Comparison of ENCODE assay signal across 9 cellular contexts in the genomic region with DNA sequence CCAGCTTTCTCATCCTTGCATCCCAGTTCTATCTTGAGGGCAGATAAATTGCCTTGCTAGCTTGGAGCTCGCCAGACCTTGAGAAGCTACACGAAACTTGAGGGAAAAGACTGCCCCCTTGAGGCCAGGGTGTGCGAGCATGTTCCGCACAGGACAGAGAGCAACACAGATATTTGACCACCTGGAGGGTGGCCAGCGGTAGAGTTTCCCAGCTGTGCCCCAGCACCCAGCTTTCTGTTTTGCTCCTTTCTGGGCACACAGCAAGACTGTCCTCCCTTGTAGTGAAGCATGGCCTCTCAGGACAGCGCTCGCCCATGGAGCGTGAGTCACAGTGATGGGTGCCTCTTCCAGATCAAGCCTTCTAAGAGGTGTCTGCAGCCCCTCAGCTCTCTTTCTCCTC. TPM values are rescaled to one million over a fixed set of nuclear protein-coding genes. Genes with fewer than 3 reads are reported as not detected.
DNase-seq lines count a peak whose midpoint lies in the region; ATAC-seq and TF ChIP-seq lines count a peak whose summit lies in the region.
"Had no signal": no experiment of that assay in that cellular context is flagged by ENCODE, and none has a peak within 500 bp of the region (broad histone marks: within the 10 kb centered on the region; RNA-seq: fewer than 3 reads in every experiment).

No MANE protein-coding gene starts in this region.

- H3K4me3 Mint-ChIP-seq in activated T-helper 1 cell treated with anti-CD3 and anti-CD28 coated beads, Interleukin-12 subunit alpha, Interleukin-12 subunit beta, Interleukin-2, Interleukin-4 antibody, amounts not matched to agents 30 ng/mL and 10 ng/mL and 1 ng/mL, durations not matched to agents 14 hours and 24 hours and 36 hours: no peak overlapping the region
- H3K4me3 Mint-ChIP-seq: T-helper 1 cell treated with Interleukin-12 subunit alpha and Interleukin-12 subunit beta and Interleukin-4 antibody, amounts not matched to agents 30 μg/mL and 1 μg/mL, for 36 hours had no signal

- no peaks in the 10 kb centered on the region for H3K9me3 Mint-ChIP-seq in activated T-helper 1 cell treated with anti-CD3 and anti-CD28 coated beads, Interleukin-12 subunit alpha, Interleukin-12 subunit beta, Interleukin-2, Interleukin-4 antibody, amounts not matched to agents 30 ng/mL and 10 ng/mL and 1 ng/mL, durations not matched to agents 14 hours and 24 hours and 36 hours
- H3K9me3 Mint-ChIP-seq: T-helper 1 cell treated with Interleukin-12 subunit alpha and Interleukin-12 subunit beta and Interleukin-4 antibody, amounts not matched to agents 30 μg/mL and 1 μg/mL, for 36 hours had no signal

- H3K27me3 Mint-ChIP-seq in activated T-helper 1 cell treated with anti-CD3 and anti-CD28 coated beads, Interleukin-12 subunit alpha, Interleukin-12 subunit beta, Interleukin-2, Interleukin-4 antibody, amounts not matched to agents 30 ng/mL and 10 ng/mL and 1 ng/mL, durations not matched to agents 14 hours and 24 hours and 36 hours (ENCODE audit: insufficient read depth): no peaks in the 10 kb centered on the region

- H3F3A ChIP-seq in smooth muscle cell (ENCODE audit: low read depth): no peaks in the 10 kb centered on the region

- no peaks in the 10 kb centered on the region for H3K4me1 ChIP-seq in cardiac muscle cell (ENCODE audit: low read depth)
- H3K4me1 ChIP-seq in smooth muscle cell (ENCODE audit: low read depth): no peaks in the 10 kb centered on the region

- WGBS in smooth muscle cell (ENCODE audit: low lambda C conversion rate): 21% methylated on average over 8 of the region's 8 CpGs

- H3K27me3 ChIP-seq in cardiac muscle cell (peaks cover 6% of the 10 kb centered on the region), smooth muscle cell (ENCODE audit: low read depth) (peaks cover 47% of the 10 kb centered on the region)

- H3K36me3 Mint-ChIP-seq in activated T-helper 1 cell treated with anti-CD3 and anti-CD28 coated beads, Interleukin-12 subunit alpha, Interleukin-12 subunit beta, Interleukin-2, Interleukin-4 antibody, amounts not matched to agents 30 ng/mL and 10 ng/mL and 1 ng/mL, durations not matched to agents 14 hours and 24 hours and 36 hours (ENCODE audit: low read depth): no peaks in the 10 kb centered on the region

- peak; percentile 77 for ATAC-seq in GM21360 (IDR thresholded peaks at IDR 0.05; ENCODE audit: unreplicated experiment)

- no peak overlapping the region for H3K27ac Mint-ChIP-seq in activated T-helper 1 cell treated with anti-CD3 and anti-CD28 coated beads, Interleukin-12 subunit alpha, Interleukin-12 subunit beta, Interleukin-2, Interleukin-4 antibody, amounts not matched to agents 30 ng/mL and 10 ng/mL and 1 ng/mL, durations not matched to agents 14 hours and 24 hours and 36 hours
- H3K27ac Mint-ChIP-seq: T-helper 1 cell treated with Interleukin-12 subunit alpha and Interleukin-12 subunit beta and Interleukin-4 antibody, amounts not matched to agents 30 μg/mL and 1 μg/mL, for 36 hours had no signal

- H2AFZ ChIP-seq in smooth muscle cell (ENCODE audit: low read depth): no peak overlapping the region

- TF ChIP-seq CTCF in cardiac muscle cell (IDR thresholded peaks at IDR 0.05; ENCODE audit: low read depth, low read length) (peak; percentile 58), smooth muscle cell (IDR thresholded peaks at IDR 0.05; ENCODE audit: borderline replicate concordance, insufficient read depth, poor library complexity, severe bottlenecking) (peak; percentile 77)

- H3K79me2 ChIP-seq in smooth muscle cell (ENCODE audit: low read depth): no peaks in the 10 kb centered on the region

- H4K20me1 ChIP-seq in smooth muscle cell (ENCODE audit: low read depth): no peaks in the 10 kb centered on the region

- in situ Hi-C loops in G401 (cut with HindIII; ENCODE audit: low sequenced_read_pairs): no loop called here

- H3K4me1 Mint-ChIP-seq in activated T-helper 1 cell treated with anti-CD3 and anti-CD28 coated beads, Interleukin-12 subunit alpha, Interleukin-12 subunit beta, Interleukin-2, Interleukin-4 antibody, amounts not matched to agents 30 ng/mL and 10 ng/mL and 1 ng/mL, durations not matched to agents 14 hours and 24 hours and 36 hours (ENCODE audit: low read depth): no peaks in the 10 kb centered on the region

- H3K4me2 ChIP-seq in smooth muscle cell: no peak overlapping the region

- no peaks in the 10 kb centered on the region for H3K9me3 ChIP-seq in cardiac muscle cell (ENCODE audit: low read depth)
- H3K9me3 ChIP-seq in smooth muscle cell (replicated peaks; ENCODE audit: low read depth): no peaks in the 10 kb centered on the region

- no peaks in the 10 kb centered on the region for H3K36me3 ChIP-seq in cardiac muscle cell
- H3K36me3 ChIP-seq in smooth muscle cell (ENCODE audit: low read depth): no peaks in the 10 kb centered on the region

- H3K4me3 ChIP-seq in cardiac muscle cell (no peak overlapping the region), smooth muscle cell (no peak overlapping the region)

- H3K27ac ChIP-seq in cardiac muscle cell (no peak overlapping the region), smooth muscle cell (ENCODE audit: low read depth) (no peak overlapping the region)

- intact Hi-C loops in activated T-helper 1 cell treated with anti-CD3 and anti-CD28 coated beads, Interleukin-12 subunit alpha, Interleukin-12 subunit beta, Interleukin-2, Interleukin-4 antibody, amounts not matched to agents 30 ng/mL and 10 ng/mL and 1 ng/mL, durations not matched to agents 14 hours and 24 hours and 36 hours (cut with micrococcal nuclease): no loop called here

- DNase-seq in G401 (ENCODE audit: low spot score) (peak; percentile 69), LoVo (ENCODE audit: low spot score) (peak; percentile 13), UCSD-AML1 (lab: John Stamatoyannopoulos, UW; ENCODE audit: unreplicated experiment) (peak; percentile 34), cardiac muscle cell (ENCODE audit: low read depth in 1 of 2, low spot score in 1 of 2) (peak; percentile 57 to 87), smooth muscle cell (lab: John Stamatoyannopoulos, UW; ENCODE audit: unreplicated experiment) (no peak)
- no peak for DNase-seq in activated T-helper 1 cell treated with anti-CD3 and anti-CD28 coated beads, Interleukin-12 subunit alpha, Interleukin-12 subunit beta, Interleukin-2, Interleukin-4 antibody, amounts not matched to agents 30 ng/mL and 10 ng/mL and 1 ng/mL, durations not matched to agents 14 hours and 24 hours and 36 hours (ENCODE audit: low spot score)
- no peak for DNase-seq in stimulated activated naive CD4-positive, alpha-beta T cell treated with Interleukin-2 at 50 U/mL for 16 hours (lab: John Stamatoyannopoulos, UW)

- H3K9ac ChIP-seq in smooth muscle cell (ENCODE audit: low read depth): no peak overlapping the region

RNA-seq across cellular contexts. Expression of a gene that starts 23.5 kb away (rescaled TPM):
- total RNA-seq in G401 (2014; rRNA removed; shearing (Covaris generic)): not detected in 2 replicates
- not detected in 2 replicates for total RNA-seq in cardiac muscle cell
- not detected in 2 replicates for polyA plus RNA-seq in cardiac muscle cell
- total RNA-seq in smooth muscle cell: 0.76 TPM in 1 of 2 replicates, not detected in the other
- not detected in 2 replicates for polyA plus RNA-seq in smooth muscle cell
- total RNA-seq in activated T-helper 1 cell treated with anti-CD3 and anti-CD28 coated beads, Interleukin-12 subunit alpha, Interleukin-12 subunit beta, Interleukin-2, Interleukin-4 antibody, amounts not matched to agents 30 ng/mL and 10 ng/mL and 1 ng/mL, durations not matched to agents 14 hours and 24 hours and 36 hours: not detected in 2 replicates

Comparison
In these comparisons a context has a peak if more than half of its experiments do, and no peak if none do; other contexts are left out.
1. DNase-seq: peak in G401 (single experiment), LoVo (single experiment), UCSD-AML1 (single experiment) and cardiac muscle cell (2 of 2); none in smooth muscle cell (single experiment), activated T-helper 1 cell treated with anti-CD3 and anti-CD28 coated beads, Interleukin-12 subunit alpha, Interleukin-12 subunit beta, Interleukin-2, Interleukin-4 antibody, amounts not matched to agents 30 ng/mL and 10 ng/mL and 1 ng/mL, durations not matched to agents 14 hours and 24 hours and 36 hours (single experiment) and stimulated activated naive CD4-positive, alpha-beta T cell treated with Interleukin-2 at 50 U/mL for 16 hours (single experiment).